9 cellular contexts compared by ENCODE assay signal in genomic region chr3:152183473-152183872, GRCh38.
DNase-seq lines count a peak whose midpoint lies in the region; ATAC-seq and TF ChIP-seq lines count a peak whose summit lies in the region.
"Had no signal": no experiment of that assay in that cellular context is flagged by ENCODE, and none has a peak within 500 bp of the region (broad histone marks: within the 10 kb centered on the region; RNA-seq: fewer than 3 reads in every experiment).

No MANE protein-coding gene starts in this region.

- H3K9me3 ChIP-seq in body of pancreas, result no peaks in the 10 kb centered on the region
- no peaks in the 10 kb centered on the region for H3K9me3 ChIP-seq in right lobe of liver

- H3K27ac ChIP-seq in body of pancreas (no peak overlapping the region), right lobe of liver (no peak overlapping the region)
- H3K27ac ChIP-seq: HL-60 had no signal

- H3K27me3 ChIP-seq in body of pancreas (no peaks in the 10 kb centered on the region), right lobe of liver (no peaks in the 10 kb centered on the region)

- TF ChIP-seq CTCF in body of pancreas (IDR thresholded peaks at IDR 0.05), result peak in 5 of 7 experiments; percentile 25 to 47 (median 38)
- peak; percentile 38 to 43 (median 42) for TF ChIP-seq CTCF in right lobe of liver (IDR thresholded peaks at IDR 0.05)

- TF ChIP-seq POLR2A in body of pancreas (IDR thresholded peaks at IDR 0.05) (no peak), right lobe of liver (IDR thresholded peaks at IDR 0.05) (no peak)

- H3K4me1 ChIP-seq in body of pancreas (no peaks in the 10 kb centered on the region), right lobe of liver (no peaks in the 10 kb centered on the region)

- WGBS in body of pancreas, 2 donors, result 54 to 60% methylated on average over 4 of the region's 4 CpGs
- 43% methylated on average over 4 of the region's 4 CpGs for WGBS in right lobe of liver (ENCODE audit: insufficient coverage, low coverage, low lambda C conversion rate, missing lambda C conversion rate)

- intact Hi-C loops in body of pancreas (cut with DNase I), result no loop called here
- intact Hi-C loops in right lobe of liver (cut with DNase I), result no loop called here

- no peaks in the 10 kb centered on the region for H3K36me3 ChIP-seq in body of pancreas (replicated peaks in 1 of 2; ENCODE audit: insufficient read depth in 1 of 2, low read depth in 2 of 2)
- no peaks in the 10 kb centered on the region for H3K36me3 ChIP-seq in right lobe of liver

- DNase-seq in AML-193 (lab: John Stamatoyannopoulos, UW), result peak; percentile 29 to 33
- DNase-seq in HT-29 (ENCODE audit: low spot score), result peak; percentile 58
- DNase-seq in SK-N-DZ (ENCODE audit: low spot score), result peak; percentile 59
- DNase-seq in body of pancreas, result peak; percentile 15 to 45 (median 26)
- DNase-seq in right lobe of liver, result no peak
- peak; percentile 63 for DNase-seq in stimulated activated naive CD8-positive, alpha-beta T cell treated with anti-CD3 and anti-CD28 coated beads, Interleukin-15, Interleukin-2, amounts not matched to agents 100 U/mL and 50 U/mL, for 24 hours

- H3K4me3 ChIP-seq in body of pancreas (no peak overlapping the region), right lobe of liver (no peak overlapping the region)

- ATAC-seq in GM18511 (IDR thresholded peaks at IDR 0.05; ENCODE audit: unreplicated experiment) (peak; percentile 90), body of pancreas (peak; percentile 38), right lobe of liver (peak; percentile 54 to 76 (median 68)), HG03439 (IDR thresholded peaks at IDR 0.05; ENCODE audit: unreplicated experiment) (no peak)
- ATAC-seq in stimulated activated naive CD8-positive, alpha-beta T cell treated with anti-CD3 and anti-CD28 coated beads, Interleukin-15, Interleukin-2, amounts not matched to agents 100 U/mL and 50 U/mL, for 24 hours, result peak; percentile 91

Comparison
In these comparisons a context has a peak if more than half of its experiments do, and no peak if none do; other contexts are left out.
1. DNase-seq: peak in AML-193 (2 of 2), HT-29 (single experiment), SK-N-DZ (single experiment), body of pancreas (4 of 4) and stimulated activated naive CD8-positive, alpha-beta T cell treated with anti-CD3 and anti-CD28 coated beads, Interleukin-15, Interleukin-2, amounts not matched to agents 100 U/mL and 50 U/mL, for 24 hours (single experiment); none in right lobe of liver (0 of 3).